ENCODE assay signal across 20 cellular contexts in the genomic region with DNA sequence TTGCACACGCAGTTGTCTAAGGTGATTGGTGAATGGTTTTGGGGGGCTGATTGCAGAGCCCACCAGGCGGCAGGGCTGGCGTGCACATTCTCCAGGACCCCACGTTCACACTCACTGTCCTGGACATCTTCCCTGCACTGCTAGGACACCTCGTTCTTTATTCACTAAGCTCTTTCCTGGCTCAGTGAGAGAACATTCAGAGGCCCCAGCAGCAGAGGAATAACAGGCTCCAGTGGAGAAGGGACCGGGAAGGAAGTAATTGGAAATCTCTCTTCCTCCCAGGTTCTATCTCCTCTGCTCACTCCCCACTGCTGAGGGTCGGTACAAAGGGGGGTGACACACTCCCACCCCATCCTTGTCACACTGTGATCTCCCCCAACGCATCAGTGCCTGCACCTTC. TPM values are rescaled to one million over a fixed set of nuclear protein-coding genes. Genes with fewer than 3 reads are reported as not detected.
DNase-seq lines count a peak whose midpoint lies in the region; ATAC-seq, FAIRE-seq and TF ChIP-seq lines count a peak whose summit lies in the region.
"Had no signal": no experiment of that assay in that cellular context is flagged by ENCODE, and none has a peak within 500 bp of the region (broad histone marks: within the 10 kb centered on the region; RNA-seq: fewer than 3 reads in every experiment).

No MANE protein-coding gene starts in this region.

- H3K4me3 Mint-ChIP-seq in neural progenitor cell, result no peak overlapping the region
- no peak overlapping the region; the same call in 1 of the 2 replicates for H3K4me3 Mint-ChIP-seq in HFFc6
- H3K4me3 Mint-ChIP-seq: CD4-positive, alpha-beta memory T cell; IgD-negative memory B cell had no signal

- H3K4me3 ChIP-seq in bronchial epithelial cell (ENCODE audit: low read depth, low read length) (no peak overlapping the region), neural progenitor cell (no peak overlapping the region), testis (no peak overlapping the region)
- H3K4me3 ChIP-seq: A549, GM12878, GM23248 had no signal

- H3K4me1 ChIP-seq in neural progenitor cell (peaks cover 10% of the 10 kb centered on the region), testis (peaks cover 7% of the 10 kb centered on the region)
- H3K4me1 ChIP-seq: A549 had no signal

- 32 to 46% methylated on average over 8 of the region's 8 CpGs for WGBS in testis, 2 donors

- H3K4me1 Mint-ChIP-seq in neural progenitor cell, result peaks cover 17% of the 10 kb centered on the region
- peaks cover 24% of the 10 kb centered on the region for H3K4me1 Mint-ChIP-seq in HFFc6 (ENCODE audit: low read depth)
- H3K4me1 Mint-ChIP-seq: CD4-positive, alpha-beta memory T cell had no signal

- H3K27ac ChIP-seq in neural progenitor cell (no peak overlapping the region), testis (no peak overlapping the region)
- H3K27ac ChIP-seq: A549, C4-2B, GM23248 had no signal

- ATAC-seq in HG02852 (IDR thresholded peaks at IDR 0.05; ENCODE audit: unreplicated experiment), result no peak
- ATAC-seq: A549, GM12878, HCT116 had no signal

- peak overlapping the region; percentile 86 for H3K27ac Mint-ChIP-seq in neural progenitor cell
- H3K27ac Mint-ChIP-seq in HFFc6, result no peak overlapping the region
- H3K27ac Mint-ChIP-seq: CD4-positive, alpha-beta memory T cell; IgD-negative memory B cell had no signal

- H3K27me3 Mint-ChIP-seq in neural progenitor cell (ENCODE audit: insufficient read depth, low read depth), result peaks cover 4% of the 10 kb centered on the region
- H3K27me3 Mint-ChIP-seq in HFFc6 (ENCODE audit: insufficient read depth), result peaks cover 25% of the 10 kb centered on the region

- H3K4me2 ChIP-seq in neural progenitor cell, result no peak overlapping the region
- H3K4me2 ChIP-seq: A549 had no signal

- DNase-seq in NCI-H2227 treated with DMSO at 0.1 percent for 48 hours (lab: John Stamatoyannopoulos, UW) (peak; percentile 66), bronchial epithelial cell (ENCODE audit: low read depth) (no peak), neural progenitor cell (ENCODE audit: low spot score) (no peak), HFFc6 (no peak), NCI-H2081 treated with DMSO at 0.1 percent for 48 hours (lab: John Stamatoyannopoulos, UW) (no peak), testis (no peak)
- DNase-seq: BE2C; CD4-positive, alpha-beta memory T cell; COR-L47; DND-41 had no signal

- H4K20me1 ChIP-seq in neural progenitor cell (ENCODE audit: low read depth), result no peaks in the 10 kb centered on the region

- peak overlapping the region; percentile 24 for H2AFZ ChIP-seq in neural progenitor cell (replicated peaks)
- H2AFZ ChIP-seq: GM23248 had no signal

- H3K9me3 Mint-ChIP-seq in neural progenitor cell, result no peaks in the 10 kb centered on the region
- peaks cover under 1% of the 10 kb centered on the region; the same call in 1 of the 2 replicates for H3K9me3 Mint-ChIP-seq in HFFc6

- TF ChIP-seq CTCF in bronchial epithelial cell (IDR thresholded peaks at IDR 0.05; ENCODE audit: insufficient read depth, low read length, severe bottlenecking) (no peak), neural progenitor cell (IDR thresholded peaks at IDR 0.05) (no peak), HFFc6 (IDR thresholded peaks at IDR 0.05) (no peak), testis (IDR thresholded peaks at IDR 0.05) (no peak)

- no peaks in the 10 kb centered on the region for H3F3A ChIP-seq in neural progenitor cell (ENCODE audit: low read depth)

- H3K36me3 Mint-ChIP-seq in neural progenitor cell (peaks cover 8% of the 10 kb centered on the region), HFFc6 (ENCODE audit: low read depth) (0 out of 2 replicates have a peak, but pooled peaks cover 6% of the 10 kb centered on the region)

- H3K9ac ChIP-seq in neural progenitor cell, result no peak overlapping the region
- H3K9ac ChIP-seq: GM23248 had no signal

- no peaks in the 10 kb centered on the region for H3K79me2 ChIP-seq in neural progenitor cell (ENCODE audit: low read depth)

- TF ChIP-seq POLR2A in testis (IDR thresholded peaks at IDR 0.05), result no peak

- H3K36me3 ChIP-seq in bronchial epithelial cell (ENCODE audit: control insufficient read depth, insufficient read depth, low read length) (no peaks in the 10 kb centered on the region), neural progenitor cell (no peaks in the 10 kb centered on the region), testis (ENCODE audit: low read depth, missing control alignments) (no peaks in the 10 kb centered on the region)
- H3K36me3 ChIP-seq: BE2C had no signal

- peak; percentile 50 for FAIRE-seq in bronchial epithelial cell (lab: Jason Lieb, UNC)
- FAIRE-seq: A549, D721Med, GM12878, GM18507, H54 had no signal

- intact Hi-C loops in testis (cut with DNase I; ENCODE audit: low total_unique reads), result no loop called here

- H3K9me3 ChIP-seq in neural progenitor cell (ENCODE audit: low read depth) (no peaks in the 10 kb centered on the region), testis (no peaks in the 10 kb centered on the region)
- H3K9me3 ChIP-seq: A549, BE2C had no signal

- no peaks in the 10 kb centered on the region for H3K27me3 ChIP-seq in bronchial epithelial cell (ENCODE audit: control insufficient read depth, insufficient read depth, low read length)
- no peaks in the 10 kb centered on the region for H3K27me3 ChIP-seq in neural progenitor cell
- H3K27me3 ChIP-seq in testis, result no peaks in the 10 kb centered on the region
- H3K27me3 ChIP-seq: BE2C had no signal

RNA-seq across cellular contexts. Expression of a gene that starts 25.5 kb away (rescaled TPM):
- total RNA-seq in bronchial epithelial cell (1.8 and 2.1 TPM in 2 replicates), neural progenitor cell (ENCODE audit: low replicate concordance) (0.47 and 1.2 TPM in 2 replicates), testis (1 to 10 TPM; 3.1 to 4.8 TPM)
- 1 to 10 TPM; 4.6 to 7.5 (median 5.5) TPM for total RNA-seq in HFFc6 (2021; fragmentation: NEBNext Ultra II Directional; extraction: Animal tissue kit (Norgen Biotek cat#: 25700))
- 3.0 TPM for polyA plus RNA-seq in testis (ENCODE audit: insufficient read depth, low read depth, low replicate concordance)
- total RNA-seq: CD4-positive, alpha-beta memory T cell had no signal
